ENCODE assay signal across 8 cellular contexts in genomic region chr5:89396262-89396975, GRCh38.
DNase-seq lines count a peak whose midpoint lies in the region; ATAC-seq and TF ChIP-seq lines count a peak whose summit lies in the region.

No MANE protein-coding gene starts in this region.

- ATAC-seq in GM19324 (IDR thresholded peaks at IDR 0.05; ENCODE audit: low FRiP score, unreplicated experiment), result peak; percentile 69
- ATAC-seq in HG03460 (IDR thresholded peaks at IDR 0.05; ENCODE audit: unreplicated experiment), result peak; percentile 58
- no peak for ATAC-seq in HG03457 (IDR thresholded peaks at IDR 0.05; ENCODE audit: unreplicated experiment)

- no peak overlapping the region for H2BK120ac ChIP-seq in neuronal stem cell (ENCODE audit: low read depth, low read length)

- TF ChIP-seq POLR2A in breast epithelium (IDR thresholded peaks at IDR 0.05), result no peak

- H2BK5ac ChIP-seq in neuronal stem cell (ENCODE audit: low read length), result no peak overlapping the region

- DNase-seq in choroid plexus epithelial cell (ENCODE audit: low read depth) (peak; percentile 81), neuronal stem cell (ENCODE audit: low spot score) (no peak), breast epithelium (ENCODE audit: low spot score in 2 of 2) (no peak), COLO668 (lab: John Stamatoyannopoulos, UW; ENCODE audit: unreplicated experiment) (no peak), NCI-H1930 (lab: John Stamatoyannopoulos, UW) (no peak)

- H3K4me3 ChIP-seq in choroid plexus epithelial cell (ENCODE audit: low read depth, low read length), result no peak overlapping the region
- no peak overlapping the region for H3K4me3 ChIP-seq in neuronal stem cell (ENCODE audit: low read length in 2 of 2)
- no peak overlapping the region for H3K4me3 ChIP-seq in breast epithelium

- H3K27ac ChIP-seq in neuronal stem cell (replicated peaks; ENCODE audit: low read length) (no peak overlapping the region), breast epithelium (peak overlapping the region in 1 of 2 donors; percentile 10)

- no peak overlapping the region for H2BK15ac ChIP-seq in neuronal stem cell (ENCODE audit: low read length)

- H3K18ac ChIP-seq in neuronal stem cell (ENCODE audit: low read length), result no peak overlapping the region

- H3K9me3 ChIP-seq in neuronal stem cell (replicated peaks in 1 of 2; ENCODE audit: control insufficient read depth in 2 of 2, insufficient read depth in 1 of 2, low read depth in 1 of 2, low read length in 2 of 2) (no peaks in the 10 kb centered on the region), breast epithelium (peaks cover 0 to 5% of the 10 kb centered on the region in 2 donors)

- no peak overlapping the region for H3K4ac ChIP-seq in neuronal stem cell (ENCODE audit: low read length)

- no peak overlapping the region for H3K9ac ChIP-seq in neuronal stem cell (ENCODE audit: low read depth, low read length, poor library complexity)

- TF ChIP-seq CTCF in choroid plexus epithelial cell (conservative IDR thresholded peaks at IDR 0.05; ENCODE audit: low read depth, low read length) (no peak), breast epithelium (IDR thresholded peaks at IDR 0.05) (no peak)

- H3K4me2 ChIP-seq in neuronal stem cell (ENCODE audit: insufficient read depth, low read length, poor library complexity, severe bottlenecking), result no peak overlapping the region

- H3K23ac ChIP-seq in neuronal stem cell (ENCODE audit: low read depth, low read length, poor library complexity), result no peak overlapping the region

- no peak overlapping the region for H2AK5ac ChIP-seq in neuronal stem cell (ENCODE audit: low read depth, low read length)

- H2AFZ ChIP-seq in neuronal stem cell (ENCODE audit: low read length), result peak overlapping the region; percentile 54

- H3K14ac ChIP-seq in neuronal stem cell (ENCODE audit: low read length), result no peak overlapping the region

- no peak overlapping the region for H2BK12ac ChIP-seq in neuronal stem cell (ENCODE audit: low read length)

- H3K27me3 ChIP-seq in neuronal stem cell (ENCODE audit: control insufficient read depth in 3 of 3, insufficient read depth in 3 of 3, low read depth in 1 of 3, low read length in 3 of 3), result no peaks in the 10 kb centered on the region
- no peaks in the 10 kb centered on the region for H3K27me3 ChIP-seq in breast epithelium

- no peaks in the 10 kb centered on the region for H3K36me3 ChIP-seq in neuronal stem cell (replicated peaks in 1 of 2; ENCODE audit: control insufficient read depth in 2 of 2, insufficient read depth in 2 of 2, low read length in 2 of 2)
- no peaks in the 10 kb centered on the region for H3K36me3 ChIP-seq in breast epithelium

- no CpG with 5 or more reads among the region's 2 CpGs for WGBS in neuronal stem cell (ENCODE audit: extremely low coverage in 2 of 2, insufficient read length in 2 of 2, insufficient replicate concordance in 1 of 2), 2 donors

- intact Hi-C loops in breast epithelium (cut with DNase I; ENCODE audit: low total_unique reads), result loop anchor here (10.0 kb wide), 1 partner anchor 1572 kb away; no protein-coding TSS in a partner anchor

- no peaks in the 10 kb centered on the region for H3K79me1 ChIP-seq in neuronal stem cell (ENCODE audit: low read depth, low read length)

- no peak overlapping the region for H4K91ac ChIP-seq in neuronal stem cell (ENCODE audit: low read depth, low read length, poor library complexity)

- H3K4me1 ChIP-seq in neuronal stem cell (ENCODE audit: control insufficient read depth in 2 of 2, insufficient read depth in 1 of 2, low read depth in 1 of 2, low read length in 2 of 2), result no peaks in the 10 kb centered on the region
- no peaks in the 10 kb centered on the region for H3K4me1 ChIP-seq in breast epithelium

- H4K8ac ChIP-seq in neuronal stem cell (ENCODE audit: low read depth, low read length), result no peak overlapping the region
